ENCODE assay signal across 22 cellular contexts in genomic region chr1:206741142-206741701, GRCh38. TPM values are rescaled to one million over a fixed set of nuclear protein-coding genes. Genes with fewer than 3 reads are reported as not detected.
"Had no signal": no experiment of that assay in that cellular context is flagged by ENCODE, and none has a peak within 500 bp of the region (broad histone marks: within the 10 kb centered on the region; RNA-seq: fewer than 3 reads in every experiment).

No MANE protein-coding gene starts in this region.

- H3K27me3 Mint-ChIP-seq: activated CD4-positive, alpha-beta T cell treated with anti-CD3 and anti-CD28 coated beads, Interleukin-2, amount 10 ng/mL, durations not matched to agents 7 days and 5 days; activated naive CD8-positive, alpha-beta T cell treated with anti-CD3 and anti-CD28 coated beads for 36 hours; dendritic cell treated with granulocyte-macrophage colony-stimulating factor and Interleukin-4, amounts not matched to agents 40 ng/mL and 50 ng/mL, for 4 days had no signal

- DNase-seq: activated CD4-positive, alpha-beta T cell treated with anti-CD3 and anti-CD28 coated beads, Interleukin-2, amount 10 ng/mL, durations not matched to agents 7 days and 5 days; activated CD4-positive, CD25-positive, alpha-beta regulatory T cell; activated effector memory CD4-positive, alpha-beta T cell treated with anti-CD3 and anti-CD28 coated beads, Interleukin-2, amount 50 U/mL, for 16 hours; activated naive CD8-positive, alpha-beta T cell treated with anti-CD3 and anti-CD28 coated beads for 36 hours; brain microvascular endothelial cell; cerebellar nuclear complex; endodermal cell; erythroblast; left lung; natural killer cell; occipital lobe; spleen; stimulated activated CD4-positive, alpha-beta T cell treated with anti-CD3 and anti-CD28 coated beads, Interleukin-1b, Interleukin-23, amount 100 ng/mL, for 48 hours; stimulated activated naive CD8-positive, alpha-beta T cell treated with anti-CD3 and anti-CD28 coated beads, Interleukin-15, Interleukin-2, amounts not matched to agents 100 U/mL and 50 U/mL, for 24 hours; testis; upper lobe of right lung had no signal

- ATAC-seq: left lung; natural killer cell; sciatic nerve; stimulated activated naive CD8-positive, alpha-beta T cell treated with anti-CD3 and anti-CD28 coated beads, Interleukin-15, Interleukin-2, amounts not matched to agents 100 U/mL and 50 U/mL, for 24 hours; upper lobe of right lung had no signal

- H3K27ac ChIP-seq: brain microvascular endothelial cell, left lung, prostate gland, spleen, testis, upper lobe of right lung had no signal

- FAIRE-seq: keratinocyte had no signal

- H3K27me3 ChIP-seq: brain microvascular endothelial cell, left lung, spleen, testis, upper lobe of right lung had no signal

- H3K36me3 Mint-ChIP-seq: natural killer cell had no signal

- H3K4me3 Mint-ChIP-seq: activated CD4-positive, alpha-beta T cell treated with anti-CD3 and anti-CD28 coated beads, Interleukin-2, amount 10 ng/mL, durations not matched to agents 7 days and 5 days; activated naive CD8-positive, alpha-beta T cell treated with anti-CD3 and anti-CD28 coated beads for 36 hours; dendritic cell treated with granulocyte-macrophage colony-stimulating factor and Interleukin-4, amounts not matched to agents 40 ng/mL and 50 ng/mL, for 4 days; endodermal cell; natural killer cell had no signal

- H3K27ac Mint-ChIP-seq: activated CD4-positive, alpha-beta T cell treated with anti-CD3 and anti-CD28 coated beads, Interleukin-2, amount 10 ng/mL, durations not matched to agents 7 days and 5 days; activated naive CD8-positive, alpha-beta T cell treated with anti-CD3 and anti-CD28 coated beads for 36 hours; endodermal cell; natural killer cell had no signal

- H3K4me1 ChIP-seq: prostate gland had no signal

- H3K4me3 ChIP-seq: left lung, prostate gland, spleen, testis, upper lobe of right lung had no signal

- H3K9me3 ChIP-seq: left lung, prostate gland, spleen, testis, upper lobe of right lung had no signal

- H3K36me3 ChIP-seq: brain microvascular endothelial cell, prostate gland, upper lobe of right lung had no signal

- H3K9me3 Mint-ChIP-seq: activated CD4-positive, alpha-beta T cell treated with anti-CD3 and anti-CD28 coated beads, Interleukin-2, amount 10 ng/mL, durations not matched to agents 7 days and 5 days; activated naive CD8-positive, alpha-beta T cell treated with anti-CD3 and anti-CD28 coated beads for 36 hours; dendritic cell treated with granulocyte-macrophage colony-stimulating factor and Interleukin-4, amounts not matched to agents 40 ng/mL and 50 ng/mL, for 4 days; endodermal cell; natural killer cell had no signal

RNA-seq across cellular contexts. Expression of gene IL19, which starts 29.4 kb away (rescaled TPM):
- total RNA-seq: activated CD4-positive, alpha-beta T cell treated with anti-CD3 and anti-CD28 coated beads, Interleukin-2, amount 10 ng/mL, durations not matched to agents 7 days and 5 days; activated CD8-positive, alpha-beta memory T cell treated with anti-CD3 and anti-CD28 coated beads for 36 hours; activated naive CD8-positive, alpha-beta T cell treated with anti-CD3 and anti-CD28 coated beads for 36 hours; endodermal cell; left lung; mucosa of gallbladder; natural killer cell; occipital lobe; prostate gland; sciatic nerve; testis; upper lobe of right lung had no signal
- polyA plus RNA-seq: keratinocyte had no signal

RNA-seq across cellular contexts. Expression of gene IL10, which starts 31.1 kb away (rescaled TPM):
- total RNA-seq: activated naive CD8-positive, alpha-beta T cell treated with anti-CD3 and anti-CD28 coated beads for 36 hours; endodermal cell; occipital lobe; prostate gland had no signal
- polyA plus RNA-seq: keratinocyte had no signal
